1 cellular context compared by ENCODE assay signal in the genomic region with DNA sequence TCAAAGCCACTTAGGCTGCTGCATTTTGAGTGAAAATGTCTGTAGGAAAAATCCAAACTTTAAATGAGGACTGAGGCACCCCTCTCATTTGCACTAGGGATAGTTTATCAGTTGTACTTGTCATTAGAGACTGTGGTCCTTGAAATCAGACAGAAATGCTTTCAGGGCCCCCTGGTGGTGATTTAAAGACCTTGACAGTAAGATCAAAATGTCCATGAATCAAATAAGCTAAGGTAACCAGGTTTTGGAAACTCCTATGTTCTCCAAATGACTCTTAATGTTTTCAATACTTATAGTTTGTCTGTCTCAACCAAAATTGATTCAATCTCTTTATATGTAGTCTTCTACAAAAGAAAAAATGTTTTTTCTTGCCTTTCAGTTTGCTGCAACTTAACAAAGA.
TF ChIP-seq lines count a peak whose summit lies in the region.

No MANE protein-coding gene starts in this region.

TF ChIP-seq in SK-N-SH treated with all-trans-retinoic acid at 6 μM for 48 hours, 23 proteins besides CTCF, POLR2A, EP300 and RAD21 (continued from another document):
- no peak for TF ChIP-seq ZC3H10 (CRISPR knock-in tag; IDR thresholded peaks at IDR 0.05)
- no peak for TF ChIP-seq ZNF70 (CRISPR knock-in tag; IDR thresholded peaks at IDR 0.05)
- TF ChIP-seq TOX (CRISPR knock-in tag; IDR thresholded peaks at IDR 0.05; ENCODE audit: borderline replicate concordance) = no peak
- no peak for TF ChIP-seq ZFP30 (CRISPR knock-in tag; IDR thresholded peaks at IDR 0.05)
- TF ChIP-seq ESRRG (CRISPR knock-in tag; IDR thresholded peaks at IDR 0.05) = no peak
- TF ChIP-seq ISL1 (CRISPR knock-in tag; IDR thresholded peaks at IDR 0.05) = no peak
